13 cellular contexts compared by ENCODE assay signal in genomic region chr1:212037900-212038299, GRCh38. TPM values are rescaled to one million over a fixed set of nuclear protein-coding genes. Genes with fewer than 3 reads are reported as not detected.
DNase-seq lines count a peak whose midpoint lies in the region; ATAC-seq and TF ChIP-seq lines count a peak whose summit lies in the region.
"Had no signal": no experiment of that assay in that cellular context is flagged by ENCODE, and none has a peak within 500 bp of the region (broad histone marks: within the 10 kb centered on the region; RNA-seq: fewer than 3 reads in every experiment).

No MANE protein-coding gene starts in this region.

- H3K4me3 Mint-ChIP-seq in activated CD4-positive, alpha-beta T cell treated with anti-CD3 and anti-CD28 coated beads for 36 hours = peak overlapping the region; percentile 85
- H3K4me3 Mint-ChIP-seq in activated CD4-positive, alpha-beta memory T cell treated with anti-CD3 and anti-CD28 coated beads for 36 hours = peak overlapping the region; percentile 97
- H3K4me3 Mint-ChIP-seq in nephron progenitor cell = peak overlapping the region; percentile 97

- no peak for ATAC-seq in activated CD4-positive, alpha-beta T cell treated with anti-CD3 and anti-CD28 coated beads for 36 hours
- no peak for ATAC-seq in GM21529 (IDR thresholded peaks at IDR 0.05; ENCODE audit: unreplicated experiment)
- ATAC-seq: activated CD4-positive, CD25-positive, alpha-beta regulatory T cell treated with anti-CD3 and anti-CD28 coated beads, Interleukin-2, amount 50 U/mL, for 24 hours; left lung; psoas muscle had no signal

- no peak overlapping the region for H3K9ac ChIP-seq in KMS-11

- no peaks in the 10 kb centered on the region for H3K9me3 Mint-ChIP-seq in activated CD4-positive, alpha-beta T cell treated with anti-CD3 and anti-CD28 coated beads for 36 hours (ENCODE audit: low read depth)
- no peaks in the 10 kb centered on the region for H3K9me3 Mint-ChIP-seq in activated CD4-positive, alpha-beta memory T cell treated with anti-CD3 and anti-CD28 coated beads for 36 hours
- peaks cover 2% of the 10 kb centered on the region for H3K9me3 Mint-ChIP-seq in nephron progenitor cell

- no peak overlapping the region for H2AFZ ChIP-seq in KMS-11 (ENCODE audit: low read depth)

- TF ChIP-seq CTCF in KMS-11 (conservative IDR thresholded peaks at IDR 0.05; ENCODE audit: low read depth, low read length) (no peak), nephron progenitor cell (IDR thresholded peaks at IDR 0.05) (no peak)

- peaks cover 26% of the 10 kb centered on the region for H4K20me1 ChIP-seq in KMS-11 (ENCODE audit: insufficient read depth)

- H3K4me2 ChIP-seq in KMS-11 = peak overlapping the region; percentile 77

- H3K27ac ChIP-seq in KMS-11 = no peak overlapping the region
- H3K27ac ChIP-seq: left lung, Peyer's patch, psoas muscle, uterus had no signal

- H3K4me1 Mint-ChIP-seq in activated CD4-positive, alpha-beta T cell treated with anti-CD3 and anti-CD28 coated beads for 36 hours = peaks cover 41% of the 10 kb centered on the region
- H3K4me1 Mint-ChIP-seq in activated CD4-positive, alpha-beta memory T cell treated with anti-CD3 and anti-CD28 coated beads for 36 hours (ENCODE audit: low read depth) = peaks cover 45% of the 10 kb centered on the region
- H3K4me1 Mint-ChIP-seq in nephron progenitor cell = peaks cover 45% of the 10 kb centered on the region

- POLR2A ChIA-PET in activated CD4-positive, alpha-beta T cell treated with anti-CD3 and anti-CD28 coated beads for 36 hours (lab: Charles Lee) = no interaction called here
- POLR2A ChIA-PET in activated CD4-positive, alpha-beta memory T cell treated with anti-CD3 and anti-CD28 coated beads for 36 hours (lab: Charles Lee) = no interaction called here

- H3K79me2 ChIP-seq in KMS-11 (ENCODE audit: insufficient read depth, low read depth) = peaks cover 88% of the 10 kb centered on the region

- H3K27ac Mint-ChIP-seq in activated CD4-positive, alpha-beta T cell treated with anti-CD3 and anti-CD28 coated beads for 36 hours = no peak overlapping the region
- peak overlapping the region; percentile 28 for H3K27ac Mint-ChIP-seq in activated CD4-positive, alpha-beta memory T cell treated with anti-CD3 and anti-CD28 coated beads for 36 hours
- H3K27ac Mint-ChIP-seq in nephron progenitor cell = no peak overlapping the region

- peaks cover 51% of the 10 kb centered on the region for H3K36me3 Mint-ChIP-seq in activated CD4-positive, alpha-beta T cell treated with anti-CD3 and anti-CD28 coated beads for 36 hours (ENCODE audit: low read depth)
- H3K36me3 Mint-ChIP-seq in activated CD4-positive, alpha-beta memory T cell treated with anti-CD3 and anti-CD28 coated beads for 36 hours = peaks cover 54% of the 10 kb centered on the region
- peaks cover 45% of the 10 kb centered on the region for H3K36me3 Mint-ChIP-seq in nephron progenitor cell (ENCODE audit: low read depth)

- peak; percentile 21 for DNase-seq in activated CD4-positive, alpha-beta T cell treated with anti-CD3 and anti-CD28 coated beads for 36 hours
- DNase-seq in activated CD4-positive, alpha-beta T cell treated with anti-CD3 and anti-CD28 coated beads, Interleukin-2, amount 50 U/mL, for 4 hours = no peak
- DNase-seq in activated CD4-positive, alpha-beta memory T cell treated with anti-CD3 and anti-CD28 coated beads for 36 hours = peak; percentile 17
- DNase-seq in nephron progenitor cell (no peak), COR-L47 (lab: John Stamatoyannopoulos, UW) (no peak), dermis blood vessel endothelial cell (no peak)
- DNase-seq: left lung, Peyer's patch, psoas muscle, uterus had no signal

- H3K4me3 ChIP-seq in KMS-11 (IDR thresholded peaks at IDR 0.05; ENCODE audit: insufficient read depth, low read depth, low read length) = no peak overlapping the region
- H3K4me3 ChIP-seq: left lung, Peyer's patch, psoas muscle, uterus had no signal

- CTCF ChIA-PET in activated CD4-positive, alpha-beta T cell treated with anti-CD3 and anti-CD28 coated beads for 36 hours (lab: Charles Lee) = interaction anchor here (1.1 to 1.9 kb wide), 2 partner anchors 25 to 357 kb away, joined by 4 read pairs; no protein-coding TSS in a partner anchor
- CTCF ChIA-PET in activated CD4-positive, alpha-beta memory T cell treated with anti-CD3 and anti-CD28 coated beads for 36 hours (lab: Charles Lee) = interaction anchor here (1.0 to 1.4 kb wide), 3 partner anchors 24 to 418 kb away, joined by 3 to 5 read pairs (median 4); no protein-coding TSS in a partner anchor

- H3K4me1 ChIP-seq in KMS-11 (ENCODE audit: low read depth, poor library complexity, severe bottlenecking) = peaks cover 68% of the 10 kb centered on the region

- intact Hi-C loops in activated CD4-positive, alpha-beta T cell treated with anti-CD3 and anti-CD28 coated beads for 36 hours (cut with DNase I, micrococcal nuclease) = loop anchor here (5.0 to 10.0 kb wide), 6 partner anchors 206 to 653 kb away; partner anchors contain the start of genes ATF3 (in 1 of the 2), LPGAT1 (in 1 of the 2) and SLC30A1 (in 1 of the 2)
- intact Hi-C loops in activated CD4-positive, alpha-beta memory T cell treated with anti-CD3 and anti-CD28 coated beads for 36 hours (cut with micrococcal nuclease) = loop anchor here (5.0 to 10.0 kb wide), 10 partner anchors 394 to 977 kb away; partner anchors contain the start of genes ANGEL2, ATF3, FLVCR1 and NENF

- no peaks in the 10 kb centered on the region; the same call in 1 of the 2 replicates for H3K36me3 ChIP-seq in KMS-11 (ENCODE audit: insufficient read depth)
- H3K36me3 ChIP-seq: left lung, Peyer's patch, uterus had no signal

- H3K27me3 ChIP-seq in KMS-11 (ENCODE audit: insufficient read depth, low read depth) = no peaks in the 10 kb centered on the region
- H3K27me3 ChIP-seq: left lung, Peyer's patch had no signal

- peaks cover 3% of the 10 kb centered on the region for H3K27me3 Mint-ChIP-seq in activated CD4-positive, alpha-beta T cell treated with anti-CD3 and anti-CD28 coated beads for 36 hours
- H3K27me3 Mint-ChIP-seq in activated CD4-positive, alpha-beta memory T cell treated with anti-CD3 and anti-CD28 coated beads for 36 hours = peaks cover 2% of the 10 kb centered on the region
- no peaks in the 10 kb centered on the region for H3K27me3 Mint-ChIP-seq in nephron progenitor cell (ENCODE audit: low read depth, poor library complexity)

RNA-seq across cellular contexts. Expression of gene DTL, which starts 2.4 kb away (rescaled TPM):
- total RNA-seq in activated CD4-positive, alpha-beta T cell treated with anti-CD3 and anti-CD28 coated beads for 36 hours = 100 to 1,000 TPM in 1 of 2 experiments, 10 to 100 TPM in 1; 82.1 to 114 TPM
- total RNA-seq in activated CD4-positive, alpha-beta memory T cell treated with anti-CD3 and anti-CD28 coated beads for 36 hours = 10 to 100 TPM; 82.2 to 88.2 TPM
- 12.6 and 20.2 TPM in 2 replicates for total RNA-seq in dermis blood vessel endothelial cell

RNA-seq across cellular contexts. Expression of gene INTS7, which starts 2.5 kb away (rescaled TPM):
- total RNA-seq in activated CD4-positive, alpha-beta T cell treated with anti-CD3 and anti-CD28 coated beads for 36 hours = 10 to 100 TPM; 23.7 to 28.6 TPM
- 10 to 100 TPM; 19.3 to 19.6 TPM for total RNA-seq in activated CD4-positive, alpha-beta memory T cell treated with anti-CD3 and anti-CD28 coated beads for 36 hours
- total RNA-seq in dermis blood vessel endothelial cell = 13.3 and 23.7 TPM in 2 replicates

Comparison
In these comparisons a context has a peak if more than half of its experiments do, and no peak if none do; other contexts are left out.
1. DNase-seq: peak in activated CD4-positive, alpha-beta T cell treated with anti-CD3 and anti-CD28 coated beads for 36 hours (single experiment) and activated CD4-positive, alpha-beta memory T cell treated with anti-CD3 and anti-CD28 coated beads for 36 hours (single experiment); none in activated CD4-positive, alpha-beta T cell treated with anti-CD3 and anti-CD28 coated beads, Interleukin-2, amount 50 U/mL, for 4 hours (0 of 2), nephron progenitor cell (single experiment), COR-L47 (single experiment) and dermis blood vessel endothelial cell (single experiment).
2. Peak in every context shown above with its lines, with median percentiles within 50 percentile points of each other: H3K4me3 Mint-ChIP-seq.